Comparison of ENCODE assay signal across 8 cellular contexts in genomic region chrX:110316351-110317078, GRCh38. TPM values are rescaled to one million over a fixed set of nuclear protein-coding genes. Genes with fewer than 3 reads are reported as not detected.
A peak's percentile ranks its signal among the peaks of the same experiment; 100 is the strongest.
DNase-seq lines count a peak whose midpoint lies in the region; ATAC-seq and TF ChIP-seq lines count a peak whose summit lies in the region.

No MANE protein-coding gene starts in this region.

- H4K8ac ChIP-seq in trophoblast cell (ENCODE audit: low read depth, low read length): no peak overlapping the region

- peaks cover 6% of the 10 kb centered on the region for H3K79me2 ChIP-seq in trophoblast cell (ENCODE audit: control insufficient read depth, insufficient read depth, low read length, poor library complexity)

- H3K4me2 ChIP-seq in trophoblast cell (ENCODE audit: low read length): peak overlapping the region; percentile 99

- H2BK120ac ChIP-seq in trophoblast cell (ENCODE audit: insufficient read depth, low read length, poor library complexity): no peak overlapping the region

- no peak overlapping the region for H2AFZ ChIP-seq in trophoblast cell (ENCODE audit: insufficient read depth, low read length, poor library complexity)

- DNase-seq in NCI-H526 (lab: John Stamatoyannopoulos, UW): peak; percentile 29 to 37
- no peak for DNase-seq in NCI-H526 treated with DMSO at 0.1 percent for 48 hours (lab: John Stamatoyannopoulos, UW)
- no peak for DNase-seq in RWPE1 (ENCODE audit: low spot score)
- DNase-seq in trophoblast cell: peak in 1 of 2 donors; percentile 6
- DNase-seq in epidermal melanocyte (ENCODE audit: insufficient read length, low spot score): no peak
- no peak for DNase-seq in AG08395 (ENCODE audit: low spot score)

- H3K27ac ChIP-seq in RWPE1: peak overlapping the region; percentile 85; the same call in 1 of the 2 replicates
- no peak overlapping the region for H3K27ac ChIP-seq in esophagus (ENCODE audit: low read depth in 2 of 2, low read length in 1 of 2)
- H3K27ac ChIP-seq in trophoblast cell (ENCODE audit: low read depth, low read length): no peak overlapping the region

- no peak for TF ChIP-seq CTCF in RWPE1 (conservative IDR thresholded peaks at IDR 0.05; ENCODE audit: low read depth)

- H2BK12ac ChIP-seq in trophoblast cell (ENCODE audit: low read length): no peak overlapping the region

- H4K12ac ChIP-seq in trophoblast cell (ENCODE audit: low read depth, low read length): no peak overlapping the region

- H4K91ac ChIP-seq in trophoblast cell (ENCODE audit: low read depth, low read length): no peak overlapping the region

- POLR2A ChIA-PET in RWPE1 (lab: Yijun Ruan, JAX; ENCODE audit: low non-redundant PET): no interaction called here

- H3K14ac ChIP-seq in trophoblast cell (ENCODE audit: low read length): no peak overlapping the region

- H3K9me3 ChIP-seq in esophagus (ENCODE audit: control insufficient read depth in 2 of 2, insufficient read depth in 1 of 2, low read depth in 1 of 2, low read length in 1 of 2): no peaks in the 10 kb centered on the region
- no peaks in the 10 kb centered on the region for H3K9me3 ChIP-seq in trophoblast cell (ENCODE audit: insufficient read depth, low read depth, low read length)

- CTCF ChIA-PET in RWPE1 (lab: Yijun Ruan, JAX): interaction anchor here (0.5 to 2.2 kb wide), 5 partner anchors 80 to 661 kb away, joined by 3 to 5 read pairs (median 3); no protein-coding TSS in a partner anchor

- no peak overlapping the region for H3K18ac ChIP-seq in trophoblast cell (ENCODE audit: low read length)

- H3K27me3 ChIP-seq in esophagus (ENCODE audit: control insufficient read depth in 1 of 2, insufficient read depth in 2 of 2, low read length in 2 of 2): no peaks in the 10 kb centered on the region
- H3K27me3 ChIP-seq in trophoblast cell (ENCODE audit: insufficient read depth, low read length): no peaks in the 10 kb centered on the region

- H3K4me3 ChIP-seq in esophagus (ENCODE audit: low read depth in 1 of 2, low read length in 2 of 2) (peak overlapping the region; percentile 51 to 84), trophoblast cell (ENCODE audit: low read depth, low read length) (no peak overlapping the region)

- no peak overlapping the region for H2BK5ac ChIP-seq in trophoblast cell (ENCODE audit: low read depth, low read length, poor library complexity)

- H2AK5ac ChIP-seq in trophoblast cell (ENCODE audit: low read length): no peak overlapping the region

- H3K9ac ChIP-seq in trophoblast cell (ENCODE audit: low read length): no peak overlapping the region

- peaks cover 9% of the 10 kb centered on the region for H3K79me1 ChIP-seq in trophoblast cell (ENCODE audit: low read length)

- no peak for ATAC-seq in HG02870 (IDR thresholded peaks at IDR 0.05; ENCODE audit: unreplicated experiment)

- no peak overlapping the region for H3K23ac ChIP-seq in trophoblast cell (ENCODE audit: low read length)

- no peaks in the 10 kb centered on the region for H3K36me3 ChIP-seq in esophagus (ENCODE audit: control insufficient read depth in 2 of 2, insufficient read depth in 2 of 2, low read length in 1 of 2)
- H3K36me3 ChIP-seq in trophoblast cell (ENCODE audit: control insufficient read depth in 1 of 2, insufficient read depth in 2 of 2, low read length in 2 of 2): no peaks in the 10 kb centered on the region

- 7 to 34% methylated on average over 12 of the region's 12 CpGs for WGBS in esophagus, 2 donors
- WGBS in trophoblast cell (ENCODE audit: extremely low coverage, insufficient coverage, insufficient read length): no CpG with 5 or more reads among the region's 12 CpGs

- H3K4me1 ChIP-seq in esophagus (ENCODE audit: control insufficient read depth in 2 of 2, insufficient read depth in 2 of 2, low read length in 1 of 2): no peaks in the 10 kb centered on the region
- no peaks in the 10 kb centered on the region for H3K4me1 ChIP-seq in trophoblast cell (ENCODE audit: control insufficient read depth in 1 of 2, insufficient read depth in 2 of 2, low read length in 2 of 2)

- H3K4ac ChIP-seq in trophoblast cell (ENCODE audit: low read depth, low read length): no peak overlapping the region

RNA-seq across cellular contexts. Expression of gene AMMECR1, which starts 1.4 kb away (rescaled TPM):
- polyA plus RNA-seq in esophagus: 1 to 10 TPM; 5.8 to 6.9 TPM
- 16.9 and 18.4 TPM in 2 replicates for polyA plus RNA-seq in trophoblast cell (2013)

RNA-seq across cellular contexts. Expression of gene RTL9, which starts 42.1 kb away (rescaled TPM):
- under 1 TPM in 1 of 2 donors, not detected in 1; 0.01 TPM for polyA plus RNA-seq in esophagus
- 0.14 and 0.15 TPM in 2 replicates for polyA plus RNA-seq in trophoblast cell (2013)

Comparison
In these comparisons a context has a peak if more than half of its experiments do, and no peak if none do; other contexts are left out.
1. DNase-seq: peak in NCI-H526 (2 of 2); none in NCI-H526 treated with DMSO at 0.1 percent for 48 hours (single experiment), RWPE1 (single experiment), epidermal melanocyte (single experiment) and AG08395 (single experiment).